Comparison of ENCODE assay signal across 13 cellular contexts in genomic region chr2:136527560-136527959, GRCh38.
A peak's percentile ranks its signal among the peaks of the same experiment; 100 is the strongest.
DNase-seq lines count a peak whose midpoint lies in the region; ATAC-seq and TF ChIP-seq lines count a peak whose summit lies in the region.
"Had no signal": no experiment of that assay in that cellular context is flagged by ENCODE, and none has a peak within 500 bp of the region (broad histone marks: within the 10 kb centered on the region; RNA-seq: fewer than 3 reads in every experiment).

No MANE protein-coding gene starts in this region.

- H3K4me1 ChIP-seq in foreskin keratinocyte, result no peaks in the 10 kb centered on the region

- CTCF ChIA-PET in HEK293T (lab: Yijun Ruan, JAX), result no interaction called here

- no peak overlapping the region for H3K4me3 ChIP-seq in SK-N-MC

- H3K27ac Mint-ChIP-seq in activated naive CD8-positive, alpha-beta T cell treated with anti-CD3 and anti-CD28 coated beads for 36 hours, result no peak overlapping the region
- H3K27ac Mint-ChIP-seq: activated CD8-positive, alpha-beta memory T cell treated with anti-CD3 and anti-CD28 coated beads, Interleukin-2, amount 10 ng/mL, durations not matched to agents 7 days and 5 days had no signal

- H3K36me3 Mint-ChIP-seq in activated naive CD8-positive, alpha-beta T cell treated with anti-CD3 and anti-CD28 coated beads for 36 hours, result no peaks in the 10 kb centered on the region
- H3K36me3 Mint-ChIP-seq: activated CD8-positive, alpha-beta memory T cell treated with anti-CD3 and anti-CD28 coated beads, Interleukin-2, amount 10 ng/mL, durations not matched to agents 7 days and 5 days; CD4-positive, CD25-positive, alpha-beta regulatory T cell had no signal

- peaks cover 5% of the 10 kb centered on the region for H3K27me3 Mint-ChIP-seq in activated naive CD8-positive, alpha-beta T cell treated with anti-CD3 and anti-CD28 coated beads for 36 hours
- H3K27me3 Mint-ChIP-seq: activated CD8-positive, alpha-beta memory T cell treated with anti-CD3 and anti-CD28 coated beads, Interleukin-2, amount 10 ng/mL, durations not matched to agents 7 days and 5 days; CD4-positive, CD25-positive, alpha-beta regulatory T cell had no signal

- POLR2A ChIA-PET in HEK293T (lab: Yijun Ruan, JAX), result no interaction called here

- H3K9me3 Mint-ChIP-seq in activated naive CD8-positive, alpha-beta T cell treated with anti-CD3 and anti-CD28 coated beads for 36 hours, result peaks cover 1% of the 10 kb centered on the region

- ATAC-seq in foreskin keratinocyte, result peak; percentile 29
- ATAC-seq in GM21576 (IDR thresholded peaks at IDR 0.05; ENCODE audit: unreplicated experiment), result no peak
- ATAC-seq: activated CD8-positive, alpha-beta memory T cell treated with anti-CD3 and anti-CD28 coated beads, Interleukin-2, amount 10 ng/mL, durations not matched to agents 7 days and 5 days had no signal

- H3K4me1 Mint-ChIP-seq in activated naive CD8-positive, alpha-beta T cell treated with anti-CD3 and anti-CD28 coated beads for 36 hours, result no peaks in the 10 kb centered on the region
- H3K4me1 Mint-ChIP-seq: activated CD8-positive, alpha-beta memory T cell treated with anti-CD3 and anti-CD28 coated beads, Interleukin-2, amount 10 ng/mL, durations not matched to agents 7 days and 5 days; CD4-positive, CD25-positive, alpha-beta regulatory T cell had no signal

- DNase-seq in AML-193 (lab: John Stamatoyannopoulos, UW), result peak; percentile 3 to 15
- peak; percentile 32 for DNase-seq in HEK293T (ENCODE audit: extremely low spot score)
- peak; percentile 8 for DNase-seq in SK-N-MC (ENCODE audit: low read depth, low spot score)
- peak; percentile 2 to 10 for DNase-seq in foreskin keratinocyte
- DNase-seq in activated naive CD8-positive, alpha-beta T cell treated with anti-CD3 and anti-CD28 coated beads for 36 hours, result no peak
- no peak for DNase-seq in SKM-1 (lab: John Stamatoyannopoulos, UW; ENCODE audit: unreplicated experiment)
- no peak for DNase-seq in foreskin melanocyte
- DNase-seq: activated CD8-positive, alpha-beta memory T cell treated with anti-CD3 and anti-CD28 coated beads, Interleukin-2, amount 10 ng/mL, durations not matched to agents 7 days and 5 days; caudate nucleus; NCI-H1930; SHP77 had no signal

- H3K4me3 Mint-ChIP-seq in activated naive CD8-positive, alpha-beta T cell treated with anti-CD3 and anti-CD28 coated beads for 36 hours, result no peak overlapping the region
- H3K4me3 Mint-ChIP-seq: activated CD8-positive, alpha-beta memory T cell treated with anti-CD3 and anti-CD28 coated beads, Interleukin-2, amount 10 ng/mL, durations not matched to agents 7 days and 5 days; CD4-positive, CD25-positive, alpha-beta regulatory T cell had no signal

- no peak overlapping the region for H3K9ac ChIP-seq in SK-N-MC (ENCODE audit: insufficient read length)

- no peaks in the 10 kb centered on the region for H3K36me3 ChIP-seq in SK-N-MC (ENCODE audit: insufficient read depth, low read length)

- TF ChIP-seq CTCF in foreskin keratinocyte (conservative IDR thresholded peaks at IDR 0.05), result no peak

- no peaks in the 10 kb centered on the region for H3K27me3 ChIP-seq in foreskin keratinocyte

- H3K27ac ChIP-seq in SK-N-MC (no peak overlapping the region), foreskin keratinocyte (no peak overlapping the region)

- H3K9me3 ChIP-seq in SK-N-MC (ENCODE audit: low read depth, low read length), result no peaks in the 10 kb centered on the region

TF ChIP-seq in HEK293T, 16 proteins besides CTCF, POLR2A, EP300 and RAD21:
- TF ChIP-seq FOXK2 (IDR thresholded peaks at IDR 0.05) (no peak), ARNT (IDR thresholded peaks at IDR 0.05) (no peak), BHLHE40 (IDR thresholded peaks at IDR 0.05; ENCODE audit: borderline replicate concordance) (no peak), ELF4 (IDR thresholded peaks at IDR 0.05) (no peak), SP1 (IDR thresholded peaks at IDR 0.05) (no peak), L3MBTL2 (conservative IDR thresholded peaks at IDR 0.05) (no peak), SUZ12 (IDR thresholded peaks at IDR 0.05) (no peak), NFRKB (IDR thresholded peaks at IDR 0.05) (no peak), TARDBP (IDR thresholded peaks at IDR 0.05) (no peak), FOXA1 (IDR thresholded peaks at IDR 0.05) (no peak), HDGF (IDR thresholded peaks at IDR 0.05; ENCODE audit: borderline replicate concordance) (no peak), LEF1 (IDR thresholded peaks at IDR 0.05; ENCODE audit: borderline replicate concordance) (no peak), FOXM1 (IDR thresholded peaks at IDR 0.05; ENCODE audit: borderline replicate concordance) (no peak), CTBP1 (IDR thresholded peaks at IDR 0.05; ENCODE audit: borderline replicate concordance) (no peak), ZNF384 (IDR thresholded peaks at IDR 0.05) (no peak)
- TF ChIP-seq, protein P1, sequence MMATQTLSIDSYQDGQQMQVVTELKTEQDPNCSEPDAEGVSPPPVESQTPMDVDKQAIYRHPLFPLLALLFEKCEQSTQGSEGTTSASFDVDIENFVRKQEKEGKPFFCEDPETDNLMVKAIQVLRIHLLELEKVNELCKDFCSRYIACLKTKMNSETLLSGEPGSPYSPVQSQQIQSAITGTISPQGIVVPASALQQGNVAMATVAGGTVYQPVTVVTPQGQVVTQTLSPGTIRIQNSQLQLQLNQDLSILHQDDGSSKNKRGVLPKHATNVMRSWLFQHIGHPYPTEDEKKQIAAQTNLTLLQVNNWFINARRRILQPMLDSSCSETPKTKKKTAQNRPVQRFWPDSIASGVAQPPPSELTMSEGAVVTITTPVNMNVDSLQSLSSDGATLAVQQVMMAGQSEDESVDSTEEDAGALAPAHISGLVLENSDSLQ (IDR thresholded peaks at IDR 0.05), result no peak
TF ChIP-seq in HEK293T: peak in this region for 0.

Comparison
In these comparisons a context has a peak if more than half of its experiments do, and no peak if none do; other contexts are left out.
1. DNase-seq: peak in AML-193 (2 of 2), HEK293T (single experiment), SK-N-MC (single experiment) and foreskin keratinocyte (2 of 2); none in activated naive CD8-positive, alpha-beta T cell treated with anti-CD3 and anti-CD28 coated beads for 36 hours (single experiment), SKM-1 (single experiment) and foreskin melanocyte (single experiment).